In the genomic region with DNA sequence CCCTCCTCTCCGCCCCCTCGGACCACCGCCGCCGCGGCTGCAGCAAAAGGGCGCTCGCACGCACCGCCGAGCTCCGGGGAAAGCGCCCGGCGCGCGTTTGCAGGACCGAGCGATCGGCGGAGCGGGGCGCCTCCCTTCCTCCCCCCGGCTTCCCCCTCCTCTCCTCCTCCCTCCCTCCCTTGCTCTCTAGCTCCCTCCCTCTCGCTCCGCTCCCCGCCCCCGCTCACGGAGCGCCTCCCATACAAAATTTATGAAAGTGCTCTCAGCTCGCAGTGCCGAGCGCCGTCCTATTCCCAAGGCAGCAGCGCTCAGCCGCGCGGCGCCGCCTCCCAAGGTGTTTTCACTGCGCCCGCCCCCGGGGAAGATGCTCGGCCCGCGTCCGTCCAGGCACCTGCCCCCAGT, we compare ENCODE assay signal across 8 cellular contexts. TPM values are rescaled to one million over a fixed set of nuclear protein-coding genes. Genes with fewer than 3 reads are reported as not detected.
A peak's percentile ranks its signal among the peaks of the same experiment; 100 is the strongest.
DNase-seq lines count a peak whose midpoint lies in the region; ATAC-seq and TF ChIP-seq lines count a peak whose summit lies in the region.

RTN4RL1 (minus strand) TSS at position 115 of the 402 bp plus-strand sequence. CDS start 469 bp downstream, outside the sequence.

- H3K4me1 ChIP-seq in SK-N-SH (ENCODE audit: control insufficient read depth in 1 of 2, insufficient read depth in 2 of 2, low read depth in 1 of 2, low read length in 1 of 2) (peaks cover 0 to 11% of the 10 kb centered on the region in 2 experiments; a peak in 1 of 4 replicates), heart right ventricle (peaks cover 10 to 55% (median 39%) of the 10 kb centered on the region in 9 donors), psoas muscle (peaks cover 17% of the 10 kb centered on the region)

- no peaks in the 10 kb centered on the region for H3K9me2 ChIP-seq in SK-N-SH

- H3K4me2 ChIP-seq in SK-N-SH: peak within 1 kb of the TSS; percentile 79

- POLR2A ChIA-PET in SK-N-SH (lab: Yijun Ruan, JAX): interaction anchor here (1.5 to 1.7 kb wide), 2 partner anchors 12 to 116 kb away, joined by 3 to 11 read pairs; no protein-coding TSS in a partner anchor

- peak within 1 kb of the TSS; percentile 46; the same call in 1 of the 2 replicates for H2AFZ ChIP-seq in SK-N-SH (ENCODE audit: low read depth)

- WGBS in SK-N-SH (ENCODE audit: low lambda C conversion rate): 1% methylated on average over 13 of the region's 47 CpGs
- WGBS in heart right ventricle, 2 donors: 0 to 1% methylated on average over 19 to 47 of the region's 47 CpGs
- whole genome bisulfite sequencing in psoas muscle, 3 donors: 0 to 1% (median 1%) methylated on average over 10 to 47 of the region's 47 CpGs

- no peaks in the 10 kb centered on the region for H3K79me2 ChIP-seq in SK-N-SH (ENCODE audit: insufficient read depth)

- H3K27me3 ChIP-seq in SK-N-SH (ENCODE audit: insufficient read depth) (peaks cover 26% of the 10 kb centered on the region), heart right ventricle (peaks cover 0 to 91% (median 24%) of the 10 kb centered on the region in 7 donors), psoas muscle (ENCODE audit: insufficient read depth in 3 of 3, low read length in 2 of 3) (no peaks in the 10 kb centered on the region)

- no peaks in the 10 kb centered on the region for H4K20me1 ChIP-seq in SK-N-SH (ENCODE audit: insufficient read depth)

- H3K9me3 ChIP-seq in SK-N-SH (no peaks in the 10 kb centered on the region), heart right ventricle (no peaks in the 10 kb centered on the region), psoas muscle (no peaks in the 10 kb centered on the region)

- no peak for TF ChIP-seq EP300 in SK-N-SH (IDR thresholded peaks at IDR 0.05; ENCODE audit: borderline replicate concordance in 1 of 2, low read depth in 1 of 2, low read length in 1 of 2)

- intact Hi-C loops in heart right ventricle (cut with DNase I) (loop anchor here in 3 of 10 donors (1.0 to 10.0 kb wide), 3 partner anchors 113 to 300 kb away; partner anchors contain the start of gene WDR81 (in 1 of the 3)), psoas muscle (cut with DNase I) (loop anchor here (10.0 kb wide), 2 partner anchors 60 to 360 kb away; no protein-coding TSS in a partner anchor)

- CTCF ChIA-PET in SK-N-SH (lab: Yijun Ruan, JAX): interaction anchor here (0.7 to 8.6 kb wide), 35 partner anchors 10 to 356 kb away, joined by 3 to 197 read pairs (median 6); partner anchors contain the start of genes HIC1 and OVCA2

- H3F3A ChIP-seq in SK-N-SH (replicated peaks; ENCODE audit: insufficient read depth): no peaks in the 10 kb centered on the region

- peak; percentile 22 to 59 (median 42) for ATAC-seq in heart right ventricle
- peak in 3 of 4 donors; percentile 56 to 67 (median 60) for ATAC-seq in psoas muscle
- no peak for ATAC-seq in HG02981 (IDR thresholded peaks at IDR 0.05; ENCODE audit: unreplicated experiment)

- H3K36me3 ChIP-seq in SK-N-SH (replicated peaks in 1 of 2; ENCODE audit: control insufficient read depth in 1 of 2, insufficient read depth in 2 of 2, low read length in 1 of 2) (no peaks in the 10 kb centered on the region), heart right ventricle (no peaks in the 10 kb centered on the region), psoas muscle (ENCODE audit: insufficient read depth in 1 of 2, low read depth in 1 of 2) (no peaks in the 10 kb centered on the region)

- DNase-seq in AG09309 (ENCODE audit: low read depth): no peak
- DNase-seq in HUDEP-2 (lab: John Stamatoyannopoulos, UW; ENCODE audit: unreplicated experiment in 76 of 76): peak in 59 of 76 experiments; percentile 6 to 72 (median 46)
- DNase-seq in SK-N-SH: peak; percentile 78
- peak; percentile 29 for DNase-seq in activated naive CD8-positive, alpha-beta T cell treated with anti-CD3 and anti-CD28 coated beads, Interleukin-2, amount 50 U/mL, for 16 hours (ENCODE audit: low read depth, low spot score)
- peak; percentile 68 to 76 for DNase-seq in heart right ventricle
- peak; percentile 67 to 86 for DNase-seq in psoas muscle
- DNase-seq in dedifferentiated amniotic fluid mesenchymal stem cell (ENCODE audit: extremely low spot score): no peak

- no peak within 1 kb of the TSS for H3K9ac ChIP-seq in SK-N-SH

- TF ChIP-seq CTCF in AG09309 (IDR thresholded peaks at IDR 0.05; ENCODE audit: control insufficient read depth, insufficient read depth, low read depth, low read length, missing control alignments): peak; percentile 8
- no peak for TF ChIP-seq CTCF in SK-N-SH (IDR thresholded peaks at IDR 0.05)
- TF ChIP-seq CTCF in heart right ventricle (IDR thresholded peaks at IDR 0.05): no peak
- no peak for TF ChIP-seq CTCF in psoas muscle (IDR thresholded peaks at IDR 0.05)

- H3K27ac ChIP-seq in SK-N-SH (ENCODE audit: low read depth in 2 of 2, low read length in 1 of 2) (no peak within 1 kb of the TSS), heart right ventricle (peak within 1 kb of the TSS in 9 of 10 donors; percentile 2 to 83 (median 73)), psoas muscle (peak within 1 kb of the TSS; percentile 58)

- peak within 1 kb of the TSS; percentile 56 for H3K4me3 ChIP-seq in AG09309 (ENCODE audit: control insufficient read depth, low read depth, low read length)
- H3K4me3 ChIP-seq in SK-N-SH (ENCODE audit: low read depth in 2 of 2, low read length in 1 of 2): peak within 1 kb of the TSS; percentile 42 to 52
- H3K4me3 ChIP-seq in heart right ventricle: peak within 1 kb of the TSS; percentile 39 to 68 (median 59)
- peak within 1 kb of the TSS; percentile 80 for H3K4me3 ChIP-seq in psoas muscle

- no peak for TF ChIP-seq RAD21 in SK-N-SH (IDR thresholded peaks at IDR 0.05; ENCODE audit: low read length)

TF ChIP-seq in SK-N-SH, 30 proteins besides CTCF, POLR2A, EP300 and RAD21:
- TF ChIP-seq SIN3A (IDR thresholded peaks at IDR 0.05; ENCODE audit: borderline replicate concordance, low read depth, low read length) (no peak), RFX5 (IDR thresholded peaks at IDR 0.05; ENCODE audit: low read length) (no peak), PBX3 (IDR thresholded peaks at IDR 0.05) (no peak), TEAD4 (IDR thresholded peaks at IDR 0.05; ENCODE audit: borderline replicate concordance, insufficient read depth) (no peak)
- TF ChIP-seq, protein P1, sequence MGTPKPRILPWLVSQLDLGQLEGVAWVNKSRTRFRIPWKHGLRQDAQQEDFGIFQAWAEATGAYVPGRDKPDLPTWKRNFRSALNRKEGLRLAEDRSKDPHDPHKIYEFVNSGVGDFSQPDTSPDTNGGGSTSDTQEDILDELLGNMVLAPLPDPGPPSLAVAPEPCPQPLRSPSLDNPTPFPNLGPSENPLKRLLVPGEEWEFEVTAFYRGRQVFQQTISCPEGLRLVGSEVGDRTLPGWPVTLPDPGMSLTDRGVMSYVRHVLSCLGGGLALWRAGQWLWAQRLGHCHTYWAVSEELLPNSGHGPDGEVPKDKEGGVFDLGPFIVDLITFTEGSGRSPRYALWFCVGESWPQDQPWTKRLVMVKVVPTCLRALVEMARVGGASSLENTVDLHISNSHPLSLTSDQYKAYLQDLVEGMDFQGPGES (IDR thresholded peaks at IDR 0.05; ENCODE audit: low read depth, low read length): no peak

RNA-seq across cellular contexts. Expression of gene RTN4RL1, which starts in this region (rescaled TPM):
- polyA plus RNA-seq in SK-N-SH (2012; rRNA removed) (0.07 TPM in 1 of 2 replicates, not detected in the other), heart right ventricle (1 to 10 TPM; 3.0 to 3.1 TPM), psoas muscle (1 to 10 TPM in 1 of 3 donors, under 1 TPM in 2; 0.44 to 1.8 (median 0.70) TPM)
- polyA plus RNA-seq in SK-N-SH (2012; cell fraction: cytosol; rRNA removed): 0.01 and 0.03 TPM in 2 replicates
- 0.02 and 0.04 TPM in 2 replicates for polyA plus RNA-seq in SK-N-SH (2012; cell fraction: nucleus; rRNA removed)
- total RNA-seq in heart right ventricle (1 to 10 TPM in 9 of 10 donors, under 1 TPM in 1; 0.81 to 6.3 (median 2.5) TPM), psoas muscle (1 to 10 TPM in 2 of 4 donors, under 1 TPM in 2; 0.65 to 1.7 (median 1.2) TPM)

Comparison
In these comparisons a context has a peak if more than half of its experiments do, and no peak if none do; other contexts are left out.
1. Peak in DNase-seq, H3K4me3 ChIP-seq and H3K4me2 ChIP-seq in SK-N-SH; RNA of the gene not detected or under 1 TPM.
2. DNase-seq: peak in HUDEP-2 (59 of 76), activated naive CD8-positive, alpha-beta T cell treated with anti-CD3 and anti-CD28 coated beads, Interleukin-2, amount 50 U/mL, for 16 hours (single experiment), heart right ventricle (2 of 2) and psoas muscle (2 of 2); none in AG09309 (single experiment) and dedifferentiated amniotic fluid mesenchymal stem cell (single experiment).
3. H3K27ac ChIP-seq: peak in heart right ventricle (9 of 10) and psoas muscle (single experiment); none in SK-N-SH (0 of 2).
4. Peak in every context shown above with its lines, with median percentiles within 50 percentile points of each other: H3K4me3 ChIP-seq.